Comparison of ENCODE assay signal across 9 cellular contexts in the genomic region with DNA sequence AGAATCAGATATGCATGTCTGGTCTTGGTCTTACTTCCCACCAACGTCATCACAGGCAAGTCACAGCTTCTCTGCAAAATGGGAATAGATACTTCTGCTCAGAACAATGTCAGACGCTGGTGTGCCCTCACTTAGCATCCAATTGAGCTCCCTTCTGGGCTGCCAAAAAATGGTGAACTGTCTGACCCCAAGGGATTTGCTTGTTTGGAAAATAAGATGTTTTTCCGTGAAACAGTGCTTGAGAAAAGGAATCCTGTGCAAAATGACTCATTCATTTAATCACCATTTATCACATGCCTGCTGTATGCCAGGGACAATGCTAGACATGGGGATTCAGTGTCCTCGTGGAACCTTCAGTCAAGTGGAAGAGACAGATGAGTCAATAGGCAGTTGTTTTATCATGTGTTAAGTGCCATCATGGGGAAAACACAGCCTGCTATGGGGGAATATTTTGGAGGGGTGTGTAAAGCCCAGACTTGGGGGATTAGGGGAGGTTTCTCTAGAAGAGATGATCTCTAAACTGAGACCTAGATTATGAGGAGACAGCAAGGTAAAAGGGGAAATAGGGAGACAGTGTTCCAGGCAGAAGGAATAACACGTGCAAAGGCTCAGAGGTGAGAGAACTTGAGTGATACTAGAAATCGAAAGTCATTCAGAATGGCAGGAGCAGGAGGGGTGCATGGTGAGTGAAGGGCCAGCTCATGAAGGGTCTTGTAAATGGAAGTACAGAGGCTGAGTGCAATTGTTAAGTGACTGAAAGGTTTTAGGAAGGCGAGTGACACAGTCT.
A peak's percentile ranks its signal among the peaks of the same experiment; 100 is the strongest.
DNase-seq lines count a peak whose midpoint lies in the region; ATAC-seq and TF ChIP-seq lines count a peak whose summit lies in the region.
"Had no signal": no experiment of that assay in that cellular context is flagged by ENCODE, and none has a peak within 500 bp of the region (broad histone marks: within the 10 kb centered on the region; RNA-seq: fewer than 3 reads in every experiment).

No MANE protein-coding gene starts in this region.

- H3K36me3 Mint-ChIP-seq in central memory CD8-positive, alpha-beta T cell (ENCODE audit: insufficient read depth) = no peaks in the 10 kb centered on the region

- CTCF ChIA-PET in GM10248 (lab: Yijun Ruan, JAX) = interaction anchor here (1.5 to 11.9 kb wide), 4 partner anchors 6 to 280 kb away, joined by 3 to 88 read pairs (median 32); partner anchors contain the start of gene LSM11

- H3K9me3 Mint-ChIP-seq in central memory CD8-positive, alpha-beta T cell = no peaks in the 10 kb centered on the region

- no peak for TF ChIP-seq CTCF in GM10248 (IDR thresholded peaks at IDR 0.05; ENCODE audit: control extremely low read depth, extremely low read depth, low read depth, missing control alignments)

- POLR2A ChIA-PET in GM10248 (lab: Yijun Ruan, JAX) = no interaction called here

- H3K4me3 Mint-ChIP-seq in central memory CD8-positive, alpha-beta T cell = peak overlapping the region; percentile 33

- ATAC-seq in HG02852 (IDR thresholded peaks at IDR 0.05; ENCODE audit: unreplicated experiment) = peak; percentile 3
- no peak for ATAC-seq in central memory CD8-positive, alpha-beta T cell (replicated peaks; ENCODE audit: extremely low read depth, poor library complexity, severe bottlenecking)
- no peak for ATAC-seq in GM18861 (IDR thresholded peaks at IDR 0.05; ENCODE audit: unreplicated experiment)
- no peak for ATAC-seq in HG03521 (IDR thresholded peaks at IDR 0.05; ENCODE audit: unreplicated experiment)

- peaks cover 12% of the 10 kb centered on the region for H3K4me1 Mint-ChIP-seq in central memory CD8-positive, alpha-beta T cell

- peaks cover 15% of the 10 kb centered on the region for H3K27me3 Mint-ChIP-seq in central memory CD8-positive, alpha-beta T cell

- DNase-seq in ELR (ENCODE audit: low read depth) = peak; percentile 81
- DNase-seq in central memory CD8-positive, alpha-beta T cell (ENCODE audit: low spot score in 2 of 2) = no peak
- DNase-seq in pons (ENCODE audit: low spot score) = peak; percentile 66
- no peak for DNase-seq in NCI-H1048 (lab: John Stamatoyannopoulos, UW)
- DNase-seq in GM10248 (ENCODE audit: extremely low spot score) = no peak
- DNase-seq: NCI-H1694 treated with DMSO at 0.1 percent for 48 hours had no signal

- no peak overlapping the region for H3K27ac Mint-ChIP-seq in central memory CD8-positive, alpha-beta T cell (ENCODE audit: low read depth)

Comparison
In these comparisons a context has a peak if more than half of its experiments do, and no peak if none do; other contexts are left out.
1. DNase-seq: peak in ELR (single experiment) and pons (single experiment); none in central memory CD8-positive, alpha-beta T cell (0 of 2), NCI-H1048 (single experiment) and GM10248 (single experiment).